Comparison of ENCODE assay signal across 5 cellular contexts in the genomic region with DNA sequence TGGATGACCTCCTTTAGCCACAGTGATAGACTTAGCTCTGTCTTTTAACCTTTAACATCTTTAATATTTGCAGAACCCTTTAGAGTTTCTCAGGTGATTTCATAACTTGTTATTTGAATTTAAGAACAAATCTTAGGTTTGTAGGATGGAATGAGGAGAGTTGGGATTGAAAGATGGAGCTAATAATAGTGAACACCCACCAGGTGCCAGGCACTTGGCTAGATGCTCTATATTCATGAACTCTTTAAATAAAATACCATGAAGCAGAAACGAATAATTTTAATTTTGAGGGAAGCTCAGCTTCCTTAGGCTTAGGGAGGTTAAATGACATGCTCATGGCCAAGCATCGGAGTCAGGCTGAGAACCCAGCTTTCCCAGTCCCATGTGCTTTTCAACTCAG.
"Had no signal": no experiment of that assay in that cellular context is flagged by ENCODE, and none has a peak within 500 bp of the region (broad histone marks: within the 10 kb centered on the region; RNA-seq: fewer than 3 reads in every experiment).

No MANE protein-coding gene starts in this region.

- H3K27me3 Mint-ChIP-seq: IgD-negative memory B cell had no signal

- H3K9me3 Mint-ChIP-seq: IgD-negative memory B cell had no signal

- H3K27ac Mint-ChIP-seq: IgD-negative memory B cell had no signal

- H3K27ac ChIP-seq: HL-60 had no signal

- H3K4me3 Mint-ChIP-seq: IgD-negative memory B cell had no signal

- H3K36me3 Mint-ChIP-seq: IgD-negative memory B cell had no signal

- DNase-seq: IMR-90, KBM-7, KG1 had no signal
